In genomic region chr10:13316635-13317311, GRCh38 we compare ENCODE assay signal across 18 cellular contexts. TPM values are rescaled to one million over a fixed set of nuclear protein-coding genes. Genes with fewer than 3 reads are reported as not detected.
DNase-seq lines count a peak whose midpoint lies in the region; ATAC-seq and TF ChIP-seq lines count a peak whose summit lies in the region.
"Had no signal": no experiment of that assay in that cellular context is flagged by ENCODE, and none has a peak within 500 bp of the region (broad histone marks: within the 10 kb centered on the region; RNA-seq: fewer than 3 reads in every experiment).

No MANE protein-coding gene starts in this region.

- CTCF ChIA-PET in activated CD4-positive, alpha-beta T cell treated with anti-CD3 and anti-CD28 coated beads, Interleukin-2, amount 10 ng/mL, durations not matched to agents 7 days and 5 days (lab: Charles Lee), result interaction anchor here (5.8 kb wide), 1 partner anchor 14 kb away, joined by 32 read pairs; no protein-coding TSS in a partner anchor
- CTCF ChIA-PET in WTC11 (lab: Charles Lee), result interaction anchor here (0.6 to 3.2 kb wide), 6 partner anchors 14 to 665 kb away, joined by 3 to 13 read pairs (median 5); no protein-coding TSS in a partner anchor

- peak overlapping the region; percentile 46 for H3K27ac Mint-ChIP-seq in activated CD4-positive, alpha-beta T cell treated with anti-CD3 and anti-CD28 coated beads, Interleukin-2, amount 10 ng/mL, durations not matched to agents 7 days and 5 days
- H3K27ac Mint-ChIP-seq in WTC11 (peak overlapping the region; percentile 85; the same call in 1 of the 2 replicates), progenitor cell of endocrine pancreas (peak overlapping the region; percentile 85)
- H3K27ac Mint-ChIP-seq: CD14-positive monocyte; CD4-positive, alpha-beta T cell; CD8-positive, alpha-beta memory T cell; HFFc6 had no signal

- H3K4me1 Mint-ChIP-seq in activated CD4-positive, alpha-beta T cell treated with anti-CD3 and anti-CD28 coated beads, Interleukin-2, amount 10 ng/mL, durations not matched to agents 7 days and 5 days, result no peaks in the 10 kb centered on the region
- H3K4me1 Mint-ChIP-seq in WTC11 (peaks cover 20% of the 10 kb centered on the region), progenitor cell of endocrine pancreas (ENCODE audit: low read depth) (no peaks in the 10 kb centered on the region)
- H3K4me1 Mint-ChIP-seq: CD14-positive monocyte had no signal

- H3K9me3 Mint-ChIP-seq in activated CD4-positive, alpha-beta T cell treated with anti-CD3 and anti-CD28 coated beads, Interleukin-2, amount 10 ng/mL, durations not matched to agents 7 days and 5 days, result no peaks in the 10 kb centered on the region
- H3K9me3 Mint-ChIP-seq in WTC11, result no peaks in the 10 kb centered on the region
- no peaks in the 10 kb centered on the region for H3K9me3 Mint-ChIP-seq in progenitor cell of endocrine pancreas (ENCODE audit: low read depth)
- H3K9me3 Mint-ChIP-seq: CD14-positive monocyte; CD4-positive, alpha-beta T cell; CD8-positive, alpha-beta memory T cell; HFFc6 had no signal

- peaks cover 17% of the 10 kb centered on the region for H3K36me3 Mint-ChIP-seq in activated CD4-positive, alpha-beta T cell treated with anti-CD3 and anti-CD28 coated beads, Interleukin-2, amount 10 ng/mL, durations not matched to agents 7 days and 5 days (ENCODE audit: low read depth)
- H3K36me3 Mint-ChIP-seq in WTC11 (peaks cover 29% of the 10 kb centered on the region), progenitor cell of endocrine pancreas (ENCODE audit: insufficient read depth) (peaks cover 12% of the 10 kb centered on the region)

- POLR2A ChIA-PET in activated CD4-positive, alpha-beta T cell treated with anti-CD3 and anti-CD28 coated beads, Interleukin-2, amount 10 ng/mL, durations not matched to agents 7 days and 5 days (lab: Charles Lee), result no interaction called here
- POLR2A ChIA-PET in WTC11 (lab: Charles Lee), result interaction anchor here (0.6 to 2.9 kb wide), 5 partner anchors 13 to 1168 kb away, joined by 3 to 12 read pairs (median 3); no protein-coding TSS in a partner anchor

- no peak overlapping the region for H3K4me3 Mint-ChIP-seq in activated CD4-positive, alpha-beta T cell treated with anti-CD3 and anti-CD28 coated beads, Interleukin-2, amount 10 ng/mL, durations not matched to agents 7 days and 5 days
- H3K4me3 Mint-ChIP-seq in WTC11, result no peak overlapping the region
- H3K4me3 Mint-ChIP-seq in progenitor cell of endocrine pancreas (ENCODE audit: low read depth), result no peak overlapping the region
- H3K4me3 Mint-ChIP-seq: CD14-positive monocyte; CD4-positive, alpha-beta T cell; CD8-positive, alpha-beta memory T cell; HFFc6 had no signal

- ATAC-seq in WTC11 (peak; percentile 27), esophagus mucosa (peak; percentile 54), HG03159 (IDR thresholded peaks at IDR 0.05; ENCODE audit: unreplicated experiment) (no peak)

- H3K27me3 Mint-ChIP-seq in activated CD4-positive, alpha-beta T cell treated with anti-CD3 and anti-CD28 coated beads, Interleukin-2, amount 10 ng/mL, durations not matched to agents 7 days and 5 days, result no peaks in the 10 kb centered on the region
- H3K27me3 Mint-ChIP-seq in WTC11 (ENCODE audit: low read depth) (no peaks in the 10 kb centered on the region), progenitor cell of endocrine pancreas (no peaks in the 10 kb centered on the region)
- H3K27me3 Mint-ChIP-seq: CD4-positive, alpha-beta T cell had no signal

- no peak for TF ChIP-seq CTCF in WTC11 (IDR thresholded peaks at IDR 0.05)
- no peak for TF ChIP-seq CTCF in progenitor cell of endocrine pancreas (IDR thresholded peaks at IDR 0.05; ENCODE audit: unreplicated experiment)

- DNase-seq in activated CD4-positive, alpha-beta T cell treated with anti-CD3 and anti-CD28 coated beads, Interleukin-2, amount 10 ng/mL, durations not matched to agents 7 days and 5 days, result no peak
- DNase-seq in activated CD4-positive, alpha-beta T cell treated with anti-CD3 and anti-CD28 coated beads, Interleukin-2, amount 50 U/mL, for 4 hours, result no peak
- DNase-seq in WTC11 (ENCODE audit: low spot score) (no peak), progenitor cell of endocrine pancreas (ENCODE audit: low spot score, unreplicated experiment) (no peak)
- DNase-seq in activated CD4-positive, CD25-positive, alpha-beta regulatory T cell (lab: John Stamatoyannopoulos, UW), result no peak
- DNase-seq in activated CD8-positive, alpha-beta memory T cell treated with anti-CD3 and anti-CD28 coated beads, Interleukin-2, amount 50 U/mL, for 48 hours, result no peak
- DNase-seq: AML-193; BE2C; CD4-positive, alpha-beta T cell; CD8-positive, alpha-beta memory T cell; DMS 273 treated with DMSO at 0.1 percent for 48 hours; DMS79; GF-D8; GOT3; HFFc6 had no signal

TF ChIP-seq in WTC11, 78 proteins besides CTCF, POLR2A, EP300 and RAD21:
- TF ChIP-seq ZNF671 (CRISPR knock-in tag; IDR thresholded peaks at IDR 0.05) (0 out of 2 replicates have a peak, but pooled peaks have one; percentile 36), ERG (CRISPR knock-in tag; IDR thresholded peaks at IDR 0.05) (0 out of 2 replicates have a peak, but pooled peaks have one; percentile 16), ZNF532 (CRISPR knock-in tag; IDR thresholded peaks at IDR 0.05; ENCODE audit: borderline replicate concordance) (no peak), SMAD3 (CRISPR knock-in tag; IDR thresholded peaks at IDR 0.05; ENCODE audit: borderline replicate concordance) (0 out of 2 replicates have a peak, but pooled peaks have one; percentile 33), EMX1 (CRISPR knock-in tag; IDR thresholded peaks at IDR 0.05) (peak; percentile 21; the same call in 1 of the 2 replicates), ZMAT4 (CRISPR knock-in tag; IDR thresholded peaks at IDR 0.05) (peak; percentile 85)

RNA-seq across cellular contexts. Expression of gene PHYH, which starts 16.9 kb away (rescaled TPM):
- total RNA-seq in activated CD4-positive, alpha-beta T cell treated with anti-CD3 and anti-CD28 coated beads, Interleukin-2, amount 10 ng/mL, durations not matched to agents 7 days and 5 days, result 10 to 100 TPM in 1 of 2 experiments, 1 to 10 TPM in 1; 9.8 to 12.0 TPM
- total RNA-seq in WTC11 (2021) (22.5 to 35.1 TPM (median 32.0 TPM) in 3 replicates), esophagus mucosa (5.7 TPM), progenitor cell of endocrine pancreas (19.0 and 19.9 TPM in 2 replicates)

RNA-seq across cellular contexts. Expression of gene SEPHS1, which starts 31.3 kb away (rescaled TPM):
- total RNA-seq in activated CD4-positive, alpha-beta T cell treated with anti-CD3 and anti-CD28 coated beads, Interleukin-2, amount 10 ng/mL, durations not matched to agents 7 days and 5 days, result 10 to 100 TPM; 74.4 to 74.9 TPM
- 501 to 509 TPM (median 501 TPM) in 3 replicates for total RNA-seq in WTC11 (2021)
- total RNA-seq in esophagus mucosa, result 31.4 TPM
- 117 and 127 TPM in 2 replicates for total RNA-seq in progenitor cell of endocrine pancreas
